Comparison of ENCODE assay signal across 9 cellular contexts in the genomic region with DNA sequence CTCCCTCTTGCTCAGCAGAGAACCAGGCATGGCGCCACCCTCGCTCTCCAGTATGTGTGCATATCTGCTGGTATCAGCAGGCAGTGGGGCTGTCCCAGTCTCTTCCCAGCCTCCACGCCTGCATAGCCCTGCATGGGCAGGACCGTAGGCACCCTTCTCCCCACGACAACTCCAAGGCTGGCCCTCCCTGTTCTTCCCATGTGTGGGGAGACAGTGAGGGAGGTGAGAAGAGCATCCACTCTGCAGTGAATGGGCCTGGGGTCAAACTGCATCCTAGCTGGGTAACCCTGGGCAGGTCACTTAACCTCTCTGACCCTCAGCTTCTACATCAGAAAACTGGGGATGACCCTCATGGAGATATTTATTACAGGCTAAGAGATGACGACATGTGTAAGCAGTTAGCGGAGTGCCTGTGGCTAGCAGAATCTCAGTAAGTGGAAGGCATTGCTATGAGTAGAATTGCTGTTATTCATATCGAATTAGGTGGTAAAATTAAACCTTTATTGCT. TPM values are rescaled to one million over a fixed set of nuclear protein-coding genes. Genes with fewer than 3 reads are reported as not detected.
A peak's percentile ranks its signal among the peaks of the same experiment; 100 is the strongest.
DNase-seq lines count a peak whose midpoint lies in the region; ATAC-seq, FAIRE-seq and TF ChIP-seq lines count a peak whose summit lies in the region.
"Had no signal": no experiment of that assay in that cellular context is flagged by ENCODE, and none has a peak within 500 bp of the region (broad histone marks: within the 10 kb centered on the region; RNA-seq: fewer than 3 reads in every experiment).

No MANE protein-coding gene starts in this region.

- no peak overlapping the region for H4K91ac ChIP-seq in IMR-90 (ENCODE audit: insufficient read depth, low read depth, low read length)

- H4K8ac ChIP-seq in IMR-90 (ENCODE audit: low read depth in 2 of 2, low read length in 2 of 2): no peak overlapping the region

- dilution Hi-C loops in IMR-90 (cut with HindIII; ENCODE audit: low sequenced_read_pairs, unreplicated experiment): no loop called here

- CTCF ChIA-PET in IMR-90 (lab: Yijun Ruan, JAX): no interaction called here

- no peak overlapping the region for H3K14ac ChIP-seq in IMR-90 (replicated peaks; ENCODE audit: low read depth, low read length)

- intact Hi-C loops in IMR-90 (cut with micrococcal nuclease): no loop called here
- intact Hi-C loops in activated T-helper 2 cell treated with anti-CD3 and anti-CD28 coated beads, Interferon-gamma antibody, Interleukin-2, Interleukin-4, amounts not matched to agents 10 μg/mL and 5 μg/mL and 100 μg/mL, durations not matched to agents 14 hours and 24 hours and 36 hours (cut with micrococcal nuclease): no loop called here

- no peaks in the 10 kb centered on the region for H3K79me1 ChIP-seq in IMR-90 (ENCODE audit: low read depth in 1 of 2, low read length in 2 of 2)

- no peaks in the 10 kb centered on the region for H3K9me3 Mint-ChIP-seq in activated T-helper 2 cell treated with anti-CD3 and anti-CD28 coated beads, Interferon-gamma antibody, Interleukin-2, Interleukin-4, amounts not matched to agents 10 μg/mL and 5 μg/mL and 100 μg/mL, durations not matched to agents 14 hours and 24 hours and 36 hours

- H2AFZ ChIP-seq in IMR-90 (replicated peaks; ENCODE audit: low read length, poor library complexity) (peak overlapping the region; percentile 48), hepatocyte (no peak overlapping the region)

- no peak overlapping the region for H3K23ac ChIP-seq in IMR-90 (ENCODE audit: low read depth, low read length)

- no peak overlapping the region for H2BK5ac ChIP-seq in IMR-90 (ENCODE audit: low read depth, low read length, poor library complexity, severe bottlenecking)

- FAIRE-seq in small intestine (lab: Jason Lieb, UNC): no peak

- DNase-seq in IMR-90 (no peak), hepatocyte (ENCODE audit: low spot score) (no peak), small intestine (no peak), globus pallidus (ENCODE audit: low spot score) (no peak), pons (ENCODE audit: low spot score) (no peak)
- no peak for DNase-seq in activated T-helper 2 cell treated with anti-CD3 and anti-CD28 coated beads, Interferon-gamma antibody, Interleukin-2, Interleukin-4, amounts not matched to agents 10 μg/mL and 5 μg/mL and 100 μg/mL, durations not matched to agents 14 hours and 24 hours and 36 hours (ENCODE audit: low spot score)
- DNase-seq: AML-193 had no signal

- H2AK9ac ChIP-seq in IMR-90 (replicated peaks; ENCODE audit: low read depth, low read length, poor library complexity): no peak overlapping the region

- TF ChIP-seq CTCF in IMR-90 (conservative IDR thresholded peaks at IDR 0.05; ENCODE audit: low read depth, low read length) (no peak), hepatocyte (IDR thresholded peaks at IDR 0.05; ENCODE audit: poor library complexity) (no peak)

- H2AK5ac ChIP-seq in IMR-90 (ENCODE audit: low read depth, low read length): no peak overlapping the region

- no peak overlapping the region for H2BK15ac ChIP-seq in IMR-90 (ENCODE audit: low read depth, low read length)

- H3K9ac ChIP-seq in BLaER1: peak overlapping the region; percentile 78; the same call in 1 of the 2 replicates
- no peak overlapping the region for H3K9ac ChIP-seq in IMR-90 (ENCODE audit: low read depth, low read length)

- no peak for TF ChIP-seq RAD21 in IMR-90 (IDR thresholded peaks at IDR 0.05; ENCODE audit: low read length)

- no peaks in the 10 kb centered on the region for H3K36me3 Mint-ChIP-seq in activated T-helper 2 cell treated with anti-CD3 and anti-CD28 coated beads, Interferon-gamma antibody, Interleukin-2, Interleukin-4, amounts not matched to agents 10 μg/mL and 5 μg/mL and 100 μg/mL, durations not matched to agents 14 hours and 24 hours and 36 hours (ENCODE audit: low read depth)

- no peak overlapping the region for H2BK20ac ChIP-seq in IMR-90 (ENCODE audit: low read depth, low read length)

- no peaks in the 10 kb centered on the region for H3K4me1 Mint-ChIP-seq in activated T-helper 2 cell treated with anti-CD3 and anti-CD28 coated beads, Interferon-gamma antibody, Interleukin-2, Interleukin-4, amounts not matched to agents 10 μg/mL and 5 μg/mL and 100 μg/mL, durations not matched to agents 14 hours and 24 hours and 36 hours (ENCODE audit: low read depth)

- H3K36me3 ChIP-seq in BLaER1 (no peaks in the 10 kb centered on the region), IMR-90 (ENCODE audit: control insufficient read depth, insufficient read depth, low read length) (no peaks in the 10 kb centered on the region), hepatocyte (replicated peaks; ENCODE audit: insufficient read depth, low read depth) (no peaks in the 10 kb centered on the region), small intestine (ENCODE audit: control insufficient read depth in 2 of 2, insufficient read depth in 2 of 2, low read length in 2 of 2) (no peaks in the 10 kb centered on the region)

- H4K5ac ChIP-seq in IMR-90 (ENCODE audit: low read depth, low read length): no peak overlapping the region

- H2BK120ac ChIP-seq in IMR-90 (ENCODE audit: low read depth, low read length): no peak overlapping the region

- H3K9me2 ChIP-seq in hepatocyte (replicated peaks; ENCODE audit: insufficient read depth): no peaks in the 10 kb centered on the region

- no peak overlapping the region for H3K4ac ChIP-seq in IMR-90 (ENCODE audit: low read depth, low read length)

- H3K4me2 ChIP-seq in BLaER1 (peak overlapping the region; percentile 81), IMR-90 (ENCODE audit: low read depth, low read length) (no peak overlapping the region), hepatocyte (peak overlapping the region; percentile 30)

- peaks cover 21% of the 10 kb centered on the region for H3K9me3 ChIP-seq in BLaER1
- no peaks in the 10 kb centered on the region; the same call in 1 of the 2 replicates for H3K9me3 ChIP-seq in IMR-90 (ENCODE audit: control insufficient read depth, insufficient read depth, low read length)
- no peaks in the 10 kb centered on the region for H3K9me3 ChIP-seq in hepatocyte (ENCODE audit: low read depth)
- no peaks in the 10 kb centered on the region for H3K9me3 ChIP-seq in small intestine (ENCODE audit: control insufficient read depth, low read depth)

- in situ Hi-C loops in IMR-90 (cut with MboI; ENCODE audit: low sequenced_read_pairs): loop anchor here (25.0 kb wide), 1 partner anchor 404 kb away; no protein-coding TSS in a partner anchor

- no peaks in the 10 kb centered on the region for H3K79me2 ChIP-seq in hepatocyte

- 83% methylated on average over 5 of the region's 8 CpGs; no CpG with 5 or more reads in 1 of the 2 experiments for WGBS in IMR-90 (ENCODE audit: extremely low coverage in 2 of 2, insufficient read length in 1 of 2), 2 experiments
- 86% methylated on average over 8 of the region's 8 CpGs for WGBS in hepatocyte (ENCODE audit: low lambda C conversion rate, missing lambda C conversion rate)
- WGBS in small intestine, 3 donors: 29 to 61% (median 51%) methylated on average over 8 of the region's 8 CpGs

- H3K18ac ChIP-seq in IMR-90 (ENCODE audit: low read depth, low read length): no peak overlapping the region

- BruUV-seq in IMR-90 (replicated peaks; lab: Mats Ljungman, UMichigan): no TSS peak

- POLR2A ChIA-PET in IMR-90 (lab: Charles Lee; ENCODE audit: unreplicated experiment): no interaction called here

- TF ChIP-seq POLR2A in IMR-90 (IDR thresholded peaks at IDR 0.05; ENCODE audit: low read depth, low read length): no peak

- no peak overlapping the region for H3K56ac ChIP-seq in IMR-90 (ENCODE audit: extremely low read depth, insufficient read depth, low read length)

- H3K4me1 ChIP-seq in BLaER1: peaks cover 74% of the 10 kb centered on the region
- peaks cover 10% of the 10 kb centered on the region for H3K4me1 ChIP-seq in IMR-90 (ENCODE audit: control insufficient read depth, insufficient read depth, low read length)
- peaks cover 50% of the 10 kb centered on the region for H3K4me1 ChIP-seq in hepatocyte (ENCODE audit: insufficient read depth)
- peaks cover 2 to 12% of the 10 kb centered on the region in 2 donors for H3K4me1 ChIP-seq in small intestine (ENCODE audit: control insufficient read depth in 2 of 2, insufficient read depth in 1 of 2, low read depth in 1 of 2, low read length in 1 of 2)

- no peak overlapping the region for H3K4me3 Mint-ChIP-seq in activated T-helper 2 cell treated with anti-CD3 and anti-CD28 coated beads, Interferon-gamma antibody, Interleukin-2, Interleukin-4, amounts not matched to agents 10 μg/mL and 5 μg/mL and 100 μg/mL, durations not matched to agents 14 hours and 24 hours and 36 hours (ENCODE audit: low read depth)

- ATAC-seq in GM21528 (IDR thresholded peaks at IDR 0.05; ENCODE audit: low FRiP score, unreplicated experiment) (peak; percentile 44), IMR-90 (ENCODE audit: low read depth) (no peak)

- no peak overlapping the region for H3K27ac Mint-ChIP-seq in activated T-helper 2 cell treated with anti-CD3 and anti-CD28 coated beads, Interferon-gamma antibody, Interleukin-2, Interleukin-4, amounts not matched to agents 10 μg/mL and 5 μg/mL and 100 μg/mL, durations not matched to agents 14 hours and 24 hours and 36 hours

- peaks cover 4% of the 10 kb centered on the region for H3K9me1 ChIP-seq in IMR-90 (ENCODE audit: insufficient read depth, low read length)

- peaks cover 16% of the 10 kb centered on the region for H3K27me3 Mint-ChIP-seq in activated T-helper 2 cell treated with anti-CD3 and anti-CD28 coated beads, Interferon-gamma antibody, Interleukin-2, Interleukin-4, amounts not matched to agents 10 μg/mL and 5 μg/mL and 100 μg/mL, durations not matched to agents 14 hours and 24 hours and 36 hours (ENCODE audit: low read depth)

- H3K4me3 ChIP-seq in BLaER1 (peak overlapping the region; percentile 6; the same call in 1 of the 2 replicates), IMR-90 (ENCODE audit: insufficient read depth, low read depth, low read length) (no peak overlapping the region), hepatocyte (no peak overlapping the region), small intestine (ENCODE audit: low read depth in 1 of 2, low read length in 2 of 2) (no peak overlapping the region)

- H3K27me3 ChIP-seq in BLaER1 (no peaks in the 10 kb centered on the region), IMR-90 (ENCODE audit: control insufficient read depth, insufficient read depth, low read length) (no peaks in the 10 kb centered on the region), hepatocyte (no peaks in the 10 kb centered on the region), small intestine (ENCODE audit: control insufficient read depth in 2 of 2, insufficient read depth in 2 of 2, low read length in 2 of 2) (no peaks in the 10 kb centered on the region)

- H4K20me1 ChIP-seq in BLaER1 (no peaks in the 10 kb centered on the region), IMR-90 (ENCODE audit: insufficient read depth, low read length) (no peaks in the 10 kb centered on the region), hepatocyte (ENCODE audit: insufficient read depth, poor library complexity, severe bottlenecking) (no peaks in the 10 kb centered on the region)

- H3K27ac ChIP-seq in BLaER1 (peak overlapping the region; percentile 90), IMR-90 (ENCODE audit: insufficient read depth, low read length) (no peak overlapping the region), hepatocyte (peak overlapping the region; percentile 92), small intestine (ENCODE audit: low read depth in 1 of 2, low read length in 1 of 2) (no peak overlapping the region)

RNA-seq across cellular contexts. Expression of gene SSUH2, which starts 13.3 kb away (rescaled TPM):
- total RNA-seq in IMR-90 (2012; rRNA removed) (under 0.01 TPM in 1 of 2 replicates, not detected in the other), hepatocyte (17.6 and 19.7 TPM in 2 replicates)
- polyA plus RNA-seq in IMR-90 (2012; rRNA removed) (0.10 TPM in 2 replicates), hepatocyte (21.3 and 21.6 TPM in 2 replicates), small intestine (100 to 1,000 TPM in 2 of 3 donors, 10 to 100 TPM in 1; 15.8 to 308 (median 196) TPM)
- not detected in 2 replicates for polyA plus RNA-seq in IMR-90 (2012; cell fraction: cytosol; rRNA removed)
- polyA plus RNA-seq in IMR-90 (2012; cell fraction: nucleus; rRNA removed; ENCODE audit: low replicate concordance): 0.32 and 0.66 TPM in 2 replicates
- total RNA-seq in activated T-helper 2 cell treated with anti-CD3 and anti-CD28 coated beads, Interferon-gamma antibody, Interleukin-2, Interleukin-4, amounts not matched to agents 10 μg/mL and 5 μg/mL and 100 μg/mL, durations not matched to agents 14 hours and 24 hours and 36 hours: 0.18 TPM in 1 of 2 replicates, not detected in the other

Comparison
In these comparisons a context has a peak if more than half of its experiments do, and no peak if none do; other contexts are left out.
1. H3K27ac ChIP-seq: peak in BLaER1 (single experiment) and hepatocyte (single experiment); none in IMR-90 (single experiment) and small intestine (0 of 2).
2. RNA of gene SSUH2, which starts 13.3 kb away (total RNA-seq): 17.6 to 19.7 TPM in hepatocyte; 0.18 TPM in activated T-helper 2 cell treated with anti-CD3 and anti-CD28 coated beads, Interferon-gamma antibody, Interleukin-2, Interleukin-4, amounts not matched to agents 10 μg/mL and 5 μg/mL and 100 μg/mL, durations not matched to agents 14 hours and 24 hours and 36 hours and under 0.01 TPM in IMR-90; every median in the first group is over 10 times any median in the second.